ENCODE assay signal across 8 cellular contexts in genomic region chr15:31867536-31868442, GRCh38. TPM values are rescaled to one million over a fixed set of nuclear protein-coding genes. Genes with fewer than 3 reads are reported as not detected.
DNase-seq lines count a peak whose midpoint lies in the region; ATAC-seq, FAIRE-seq and TF ChIP-seq lines count a peak whose summit lies in the region.

No MANE protein-coding gene starts in this region.

- H4K5ac ChIP-seq in H1 (ENCODE audit: insufficient read length, low read depth, low read length), result no peak overlapping the region

- FAIRE-seq in H1 (lab: Jason Lieb, UNC), result peak; percentile 82

- H2BK120ac ChIP-seq in H1 (replicated peaks; ENCODE audit: low read depth, low read length), result no peak overlapping the region

- no peak overlapping the region for H3K27ac ChIP-seq in H1 (ENCODE audit: low read depth, low read length)

- peaks cover 9% of the 10 kb centered on the region for H3K4me1 Mint-ChIP-seq in activated CD8-positive, alpha-beta T cell treated with anti-CD3 and anti-CD28 coated beads for 36 hours (ENCODE audit: low read depth)
- peaks cover 12% of the 10 kb centered on the region for H3K4me1 Mint-ChIP-seq in stimulated activated naive CD8-positive, alpha-beta T cell treated with anti-CD3 and anti-CD28 coated beads, Interleukin-15, amount 100 ng/mL, for 72 hours

- peaks cover 0 to 1% of the 10 kb centered on the region in 2 experiments for H4K20me1 ChIP-seq in H1 (replicated peaks in 1 of 2; ENCODE audit: control insufficient read depth in 1 of 2, insufficient read depth in 2 of 2, low read length in 2 of 2)

- H3K4me3 Mint-ChIP-seq in activated CD8-positive, alpha-beta T cell treated with anti-CD3 and anti-CD28 coated beads for 36 hours, result no peak overlapping the region
- peak overlapping the region in 1 of 2 donors; percentile 31 for H3K4me3 Mint-ChIP-seq in stimulated activated naive CD8-positive, alpha-beta T cell treated with anti-CD3 and anti-CD28 coated beads, Interleukin-15, amount 100 ng/mL, for 72 hours

- in situ Hi-C loops in HAP-1 (cut with MboI; ENCODE audit: low sequenced_read_pairs), result loop anchor here (10.0 kb wide), 1 partner anchor 223 kb away; no protein-coding TSS in a partner anchor

- no peak for TF ChIP-seq POLR2A in H1 (IDR thresholded peaks at IDR 0.05; ENCODE audit: control extremely low read depth in 1 of 2, low read depth in 2 of 2, low read length in 2 of 2)
- TF ChIP-seq POLR2A in GM18505 (IDR thresholded peaks at IDR 0.05; ENCODE audit: borderline replicate concordance, extremely low read depth, insufficient read depth, insufficient read length), result no peak

- H2BK20ac ChIP-seq in H1 (ENCODE audit: low read length), result no peak overlapping the region

- peaks cover 3% of the 10 kb centered on the region; the same call in 1 of the 2 replicates for H3K27me3 ChIP-seq in HAP-1 (ENCODE audit: low read depth)
- peaks cover 0 to 14% (median 11%) of the 10 kb centered on the region in 4 experiments; a peak in 5 of 7 replicates for H3K27me3 ChIP-seq in H1 (replicated peaks in 1 of 4; ENCODE audit: control insufficient read depth in 3 of 4, extremely low read depth in 1 of 4, insufficient read depth in 3 of 4, low read length in 3 of 4)

- no peak for TF ChIP-seq EP300 in H1 (IDR thresholded peaks at IDR 0.05; ENCODE audit: borderline replicate concordance in 1 of 2, low read depth in 2 of 2, low read length in 2 of 2)

- H3K27ac Mint-ChIP-seq in activated CD8-positive, alpha-beta T cell treated with anti-CD3 and anti-CD28 coated beads for 36 hours, result no peak overlapping the region
- no peak overlapping the region for H3K27ac Mint-ChIP-seq in stimulated activated naive CD8-positive, alpha-beta T cell treated with anti-CD3 and anti-CD28 coated beads, Interleukin-15, amount 100 ng/mL, for 72 hours

- H3K4me1 ChIP-seq in HAP-1 (peaks cover 6% of the 10 kb centered on the region), H1 (replicated peaks in 1 of 4; ENCODE audit: control insufficient read depth in 3 of 4, insufficient read depth in 4 of 4, low read length in 3 of 4) (peaks cover 1 to 7% (median 3%) of the 10 kb centered on the region in 4 experiments; a peak in 4 of 7 replicates)

- H3K18ac ChIP-seq in H1 (ENCODE audit: extremely low read depth, low read length), result no peak overlapping the region

- H3K79me1 ChIP-seq in H1 (ENCODE audit: low read depth, low read length), result no peaks in the 10 kb centered on the region; the same call in 1 of the 2 replicates

- POLR2A ChIA-PET in activated CD8-positive, alpha-beta T cell treated with anti-CD3 and anti-CD28 coated beads for 36 hours (lab: Charles Lee), result no interaction called here
- POLR2A ChIA-PET in H1 (lab: Charles Lee; ENCODE audit: partially characterized antibody), result interaction anchor here (0.6 to 0.7 kb wide), 2 partner anchors 11 to 19 kb away, joined by 3 read pairs; no protein-coding TSS in a partner anchor

- H3K4me3 ChIP-seq in HAP-1 (no peak overlapping the region), H1 (ENCODE audit: extremely low read depth in 1 of 4, insufficient read depth in 2 of 4, low read depth in 3 of 4, low read length in 4 of 4) (peak overlapping the region in 1 of 4 experiments; percentile 16; a peak in 1 of 8 replicates)

- intact Hi-C loops in activated CD8-positive, alpha-beta T cell treated with anti-CD3 and anti-CD28 coated beads for 36 hours (cut with micrococcal nuclease), result no loop called here

- no peak overlapping the region for H3K4ac ChIP-seq in H1 (replicated peaks; ENCODE audit: insufficient read length, low read depth, low read length)

- H4K91ac ChIP-seq in H1 (replicated peaks; ENCODE audit: insufficient read length, low read length), result no peak overlapping the region

- H4K8ac ChIP-seq in H1 (ENCODE audit: extremely low read depth, insufficient read depth, low read length), result no peak overlapping the region

- H2BK12ac ChIP-seq in H1 (ENCODE audit: low read depth, low read length), result no peak overlapping the region

- CTCF ChIA-PET in activated CD8-positive, alpha-beta T cell treated with anti-CD3 and anti-CD28 coated beads for 36 hours (lab: Charles Lee), result interaction anchor here (0.6 to 1.5 kb wide), 7 partner anchors 11 to 49 kb away, joined by 3 to 8 read pairs (median 3); no protein-coding TSS in a partner anchor
- CTCF ChIA-PET in H1 (lab: Charles Lee; ENCODE audit: partially characterized antibody), result interaction anchor here (0.7 to 1.4 kb wide), 6 partner anchors 11 to 367 kb away, joined by 3 to 4 read pairs (median 4); no protein-coding TSS in a partner anchor

- WGBS in H1 (ENCODE audit: extremely low coverage in 1 of 2, insufficient coverage in 1 of 2, insufficient read length in 1 of 2, insufficient replicate concordance in 2 of 2, low coverage in 1 of 2, low lambda C conversion rate in 2 of 2, missing lambda C conversion rate in 1 of 2), 2 experiments, result 33% methylated on average over 20 of the region's 24 CpGs; no CpG with 5 or more reads in 1 of the 2 experiments

- no peak overlapping the region for H3K56ac ChIP-seq in H1 (replicated peaks; ENCODE audit: insufficient read length, low read depth, low read length)

- H3K36me3 Mint-ChIP-seq in activated CD8-positive, alpha-beta T cell treated with anti-CD3 and anti-CD28 coated beads for 36 hours (ENCODE audit: low read depth), result no peaks in the 10 kb centered on the region

- peaks cover 24% of the 10 kb centered on the region for H3K27me3 Mint-ChIP-seq in activated CD8-positive, alpha-beta T cell treated with anti-CD3 and anti-CD28 coated beads for 36 hours
- H3K27me3 Mint-ChIP-seq in stimulated activated naive CD8-positive, alpha-beta T cell treated with anti-CD3 and anti-CD28 coated beads, Interleukin-15, amount 100 ng/mL, for 72 hours, result peaks cover 19% of the 10 kb centered on the region

- peaks cover 8% of the 10 kb centered on the region; the same call in 1 of the 2 replicates for H3K23me2 ChIP-seq in H1 (ENCODE audit: low read depth, low read length)

- H3K9ac ChIP-seq in H1 (replicated peaks in 1 of 4; ENCODE audit: extremely low read depth in 1 of 4, low read depth in 3 of 4, low read length in 3 of 4), result no peak overlapping the region

- DNase-seq in AML-193 (lab: John Stamatoyannopoulos, UW) (peak; percentile 43 to 59), HAP-1 (ENCODE audit: low spot score in 2 of 2) (peak; percentile 66 to 75), NCI-H69 (lab: John Stamatoyannopoulos, UW) (peak; percentile 64), H1 (ENCODE audit: low read depth in 1 of 2, low spot score in 2 of 2) (peak; percentile 57 to 79), mucosa of gallbladder (ENCODE audit: low spot score) (peak; percentile 37)
- peak; percentile 69 for DNase-seq in activated CD8-positive, alpha-beta T cell treated with anti-CD3 and anti-CD28 coated beads for 36 hours
- peak; percentile 49 to 52 for DNase-seq in stimulated activated naive CD8-positive, alpha-beta T cell treated with anti-CD3 and anti-CD28 coated beads, Interleukin-15, amount 100 ng/mL, for 72 hours

- TF ChIP-seq RAD21 in H1 (IDR thresholded peaks at IDR 0.05 in 1 of 2, conservative IDR thresholded peaks at IDR 0.05 in 1 of 2; ENCODE audit: low read depth in 2 of 2, low read length in 2 of 2), result peak; percentile 84 to 87

- no peak overlapping the region for H3K14ac ChIP-seq in H1 (ENCODE audit: insufficient read length)

- peak overlapping the region; percentile 43 to 46; a peak in 3 of 4 replicates for H3K4me2 ChIP-seq in H1 (ENCODE audit: insufficient read depth in 1 of 2, low read depth in 2 of 2, low read length in 2 of 2)

- H3K9me3 ChIP-seq in HAP-1, result no peaks in the 10 kb centered on the region; the same call in 1 of the 2 replicates
- peaks cover 5 to 8% of the 10 kb centered on the region in 2 experiments; a peak in 1 of 4 replicates for H3K9me3 ChIP-seq in H1 (ENCODE audit: insufficient read depth in 2 of 2, low read depth in 1 of 2, low read length in 1 of 2)

- no peak overlapping the region for H2AK5ac ChIP-seq in H1 (ENCODE audit: low read depth, low read length)

- no peaks in the 10 kb centered on the region for H3K79me2 ChIP-seq in H1 (ENCODE audit: control insufficient read depth in 1 of 2, insufficient read depth in 2 of 2, low read length in 2 of 2)

- H3K23ac ChIP-seq in H1 (ENCODE audit: insufficient read length), result no peak overlapping the region

- no peaks in the 10 kb centered on the region for H3K9me3 Mint-ChIP-seq in activated CD8-positive, alpha-beta T cell treated with anti-CD3 and anti-CD28 coated beads for 36 hours
- no peaks in the 10 kb centered on the region for H3K9me3 Mint-ChIP-seq in stimulated activated naive CD8-positive, alpha-beta T cell treated with anti-CD3 and anti-CD28 coated beads, Interleukin-15, amount 100 ng/mL, for 72 hours

- H2BK5ac ChIP-seq in H1 (ENCODE audit: low read depth, low read length), result no peak overlapping the region

- no peak overlapping the region for H2BK15ac ChIP-seq in H1 (ENCODE audit: low read length)

- no peaks in the 10 kb centered on the region for H3K36me3 ChIP-seq in HAP-1 (replicated peaks)
- no peaks in the 10 kb centered on the region for H3K36me3 ChIP-seq in H1 (ENCODE audit: control insufficient read depth in 2 of 4, insufficient read depth in 4 of 4, low read length in 3 of 4)

- ATAC-seq in activated CD8-positive, alpha-beta T cell treated with anti-CD3 and anti-CD28 coated beads for 36 hours, result peak; percentile 27
- ATAC-seq in stimulated activated naive CD8-positive, alpha-beta T cell treated with anti-CD3 and anti-CD28 coated beads, Interleukin-15, amount 100 ng/mL, for 72 hours, result peak; percentile 41
- no peak for ATAC-seq in GM18505 (IDR thresholded peaks at IDR 0.05; ENCODE audit: unreplicated experiment)

- peak; percentile 97 for TF ChIP-seq CTCF in activated CD8-positive, alpha-beta T cell treated with anti-CD3 and anti-CD28 coated beads for 36 hours (IDR thresholded peaks at IDR 0.05)
- TF ChIP-seq CTCF in H1 (IDR thresholded peaks at IDR 0.05; ENCODE audit: control extremely low read depth in 1 of 3, insufficient read depth in 1 of 3, low read depth in 1 of 3, low read length in 3 of 3), result peak; percentile 79 to 85 (median 84)

- peak overlapping the region; percentile 99 for H2AFZ ChIP-seq in H1 (ENCODE audit: low read length)

TF ChIP-seq in H1, 55 proteins besides CTCF, POLR2A, EP300 and RAD21 (continues in another document):
- no peak for TF ChIP-seq POU5F1 (IDR thresholded peaks at IDR 0.05; ENCODE audit: low read depth, low read length)
- TF ChIP-seq TAF1 (IDR thresholded peaks at IDR 0.05; ENCODE audit: low read depth, low read length), result no peak

RNA-seq across cellular contexts. Expression of gene OTUD7A, which starts 2.7 kb away (rescaled TPM):
- 1 to 10 TPM; 2.8 to 3.5 TPM for total RNA-seq in activated CD8-positive, alpha-beta T cell treated with anti-CD3 and anti-CD28 coated beads for 36 hours
- 3.5 and 4.0 TPM in 2 replicates for total RNA-seq in H1 (2021; fragmentation: NEBNext Ultra II Directional; extraction: Animal tissue kit (Norgen Biotek cat#: 25700))
- polyA plus RNA-seq in H1 (2011; rRNA removed), result 1.3 and 2.5 TPM in 2 replicates
- polyA plus RNA-seq in H1 (2011; cell fraction: cytosol; rRNA removed), result 2.0 TPM
- 4.9 TPM for polyA plus RNA-seq in H1 (2011; cell fraction: nucleus; rRNA removed)
- polyA plus RNA-seq in H1 (2012, experiment 1 of 2), result 0.69 to 2.1 TPM (median 1.9 TPM) in 4 replicates
- 1.0 TPM for polyA plus RNA-seq in H1 (2012, experiment 2 of 2)
- polyA plus RNA-seq in H1 (2013, experiment 1 of 2), result 1.1 TPM
- 1.4 TPM for polyA plus RNA-seq in H1 (2013, experiment 2 of 2)
- polyA minus RNA-seq in H1 (2011; rRNA and poly(A)+ RNA removed), result 5.5 and 6.1 TPM in 2 replicates
- 1.2 TPM for polyA minus RNA-seq in H1 (2011; cell fraction: cytosol; rRNA and poly(A)+ RNA removed)
- polyA minus RNA-seq in H1 (2011; cell fraction: nucleus; rRNA and poly(A)+ RNA removed), result 9.6 TPM
- 3.9 TPM for total RNA-seq in mucosa of gallbladder
